10 cellular contexts compared by ENCODE assay signal in the genomic region with DNA sequence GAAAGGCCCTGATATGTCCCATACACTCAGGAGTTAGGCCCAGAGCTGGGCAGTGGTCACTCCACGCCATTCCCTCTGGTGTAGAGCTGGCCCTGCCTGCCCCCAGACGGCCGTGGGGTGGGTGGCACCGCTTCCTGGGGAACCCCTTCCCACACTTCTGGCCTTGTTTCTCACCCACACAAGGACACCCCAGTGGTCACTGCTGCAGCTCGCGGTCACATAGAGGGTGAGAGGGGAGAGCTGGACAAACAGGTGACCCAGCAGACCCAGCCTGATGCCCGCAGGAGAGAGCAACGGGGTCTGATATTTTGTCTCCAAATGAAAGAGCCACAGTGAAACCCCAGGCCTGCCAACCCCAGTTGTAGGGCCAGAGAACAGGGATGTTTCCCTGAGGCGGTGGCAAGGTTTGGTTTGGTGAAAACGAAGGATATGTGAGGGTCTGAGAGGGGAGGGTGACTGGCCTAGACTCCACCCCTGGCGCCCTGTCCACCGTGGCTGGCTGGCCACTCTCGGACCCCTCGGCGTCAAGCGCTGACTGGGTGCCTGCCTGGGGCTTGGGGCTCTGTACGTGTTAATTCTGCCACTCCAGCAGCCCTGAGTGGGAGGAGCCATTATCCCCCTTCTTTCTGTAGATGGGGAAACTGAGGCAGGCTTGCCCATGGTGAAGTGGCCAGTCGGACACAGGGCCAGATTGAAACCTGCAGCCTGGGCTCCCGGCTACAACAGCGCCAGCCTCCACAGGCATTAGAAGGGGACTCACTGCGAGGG.
DNase-seq lines count a peak whose midpoint lies in the region; ATAC-seq, FAIRE-seq and TF ChIP-seq lines count a peak whose summit lies in the region.
"Had no signal": no experiment of that assay in that cellular context is flagged by ENCODE, and none has a peak within 500 bp of the region (broad histone marks: within the 10 kb centered on the region; RNA-seq: fewer than 3 reads in every experiment).

No MANE protein-coding gene starts in this region.

- H3K9ac ChIP-seq in astrocyte (ENCODE audit: low read length): peak overlapping the region; percentile 96

- H3K36me3 Mint-ChIP-seq in astrocyte (ENCODE audit: low read depth, unreplicated experiment): no peaks in the 10 kb centered on the region

- H3K27me3 Mint-ChIP-seq in astrocyte (ENCODE audit: low read depth, unreplicated experiment): peaks cover 43% of the 10 kb centered on the region

- H3K27ac Mint-ChIP-seq in astrocyte (ENCODE audit: unreplicated experiment): no peak overlapping the region

- H3K4me1 ChIP-seq in HEK293 (ENCODE audit: control insufficient read depth, insufficient read depth, low read length) (peaks cover 22% of the 10 kb centered on the region), astrocyte (ENCODE audit: insufficient read depth, low read length) (peaks cover 57% of the 10 kb centered on the region), small intestine (ENCODE audit: control insufficient read depth in 2 of 2, insufficient read depth in 1 of 2, low read depth in 1 of 2, low read length in 1 of 2) (peaks cover under 1 to 13% of the 10 kb centered on the region in 2 donors), SJCRH30 (peaks cover 17% of the 10 kb centered on the region)

- peaks cover 100% of the 10 kb centered on the region for H3K79me2 ChIP-seq in astrocyte (ENCODE audit: insufficient read depth, low read length)

- peaks cover 7% of the 10 kb centered on the region for H3K4me1 Mint-ChIP-seq in astrocyte (ENCODE audit: low read depth, unreplicated experiment)

- FAIRE-seq in astrocyte (lab: Jason Lieb, UNC) (no peak), small intestine (lab: Jason Lieb, UNC) (no peak)

- TF ChIP-seq CTCF in HEK293 (tag by site-specific recombination; IDR thresholded peaks at IDR 0.05): no peak; the same call in 1 of the 2 replicates
- TF ChIP-seq CTCF in astrocyte (IDR thresholded peaks at IDR 0.05; ENCODE audit: insufficient read depth, low read depth, low read length): no peak

- H3K4me3 ChIP-seq in HEK293 (ENCODE audit: low read depth, low read length) (no peak overlapping the region), astrocyte (ENCODE audit: insufficient read depth, low read depth, low read length) (peak overlapping the region; percentile 99), small intestine (ENCODE audit: low read depth in 1 of 2, low read length in 2 of 2) (no peak overlapping the region), SJCRH30 (no peak overlapping the region)

- 62 to 88% (median 82%) methylated on average over 21 of the region's 21 CpGs for WGBS in small intestine, 3 donors

- peak in 1 of 2 donors; percentile 3 for ATAC-seq in left cardiac atrium
- ATAC-seq in GM18520 (IDR thresholded peaks at IDR 0.05; ENCODE audit: unreplicated experiment): no peak
- no peak for ATAC-seq in GM19395 (IDR thresholded peaks at IDR 0.05; ENCODE audit: unreplicated experiment)
- no peak for ATAC-seq in GM19467 (IDR thresholded peaks at IDR 0.05; ENCODE audit: unreplicated experiment)

- H3K27me3 ChIP-seq in astrocyte (ENCODE audit: insufficient read depth, low read length) (no peaks in the 10 kb centered on the region), small intestine (ENCODE audit: control insufficient read depth in 2 of 2, insufficient read depth in 2 of 2, low read length in 2 of 2) (no peaks in the 10 kb centered on the region), SJCRH30 (no peaks in the 10 kb centered on the region; the same call in 1 of the 2 replicates)

- DNase-seq in astrocyte (ENCODE audit: low read depth): no peak
- DNase-seq in left cardiac atrium: peak; percentile 37
- DNase-seq in small intestine: no peak
- DNase-seq in SJCRH30: no peak
- DNase-seq: activated CD4-positive, alpha-beta T cell treated with anti-CD3 and anti-CD28 coated beads for 4 hours; Karpas-422 had no signal

- H3K27ac ChIP-seq in HEK293 (ENCODE audit: extremely low read depth, low read depth, low read length) (0 out of 2 replicates have a peak overlapping the region, but pooled peaks have one; percentile 27), astrocyte (ENCODE audit: low read depth, low read length) (peak overlapping the region; percentile 90), small intestine (ENCODE audit: low read depth in 1 of 2, low read length in 1 of 2) (peak overlapping the region; percentile 34 to 89), SJCRH30 (no peak overlapping the region)

- intact Hi-C loops in left cardiac atrium (cut with DNase I): loop anchor here in 1 of 2 donors (5.0 kb wide), 1 partner anchor 33 kb away; no protein-coding TSS in a partner anchor

- H3K9me3 ChIP-seq in HEK293 (ENCODE audit: control insufficient read depth, insufficient read depth, low read depth, low read length): no peaks in the 10 kb centered on the region
- H3K9me3 ChIP-seq in astrocyte (ENCODE audit: insufficient read depth, low read depth, low read length): no peaks in the 10 kb centered on the region
- no peaks in the 10 kb centered on the region for H3K9me3 ChIP-seq in small intestine (ENCODE audit: control insufficient read depth, low read depth)
- no peaks in the 10 kb centered on the region for H3K9me3 ChIP-seq in SJCRH30 (replicated peaks)

- H3K9me3 Mint-ChIP-seq in astrocyte (ENCODE audit: unreplicated experiment): no peaks in the 10 kb centered on the region

- no peak overlapping the region for H3K4me3 Mint-ChIP-seq in astrocyte (ENCODE audit: unreplicated experiment)

- H2AFZ ChIP-seq in astrocyte (ENCODE audit: low read depth, low read length): no peak overlapping the region

- H3K36me3 ChIP-seq in HEK293 (ENCODE audit: control insufficient read depth in 2 of 2, insufficient read depth in 1 of 2, low read length in 2 of 2) (peaks cover 5 to 26% of the 10 kb centered on the region in 2 experiments; a peak in 1 of 3 replicates), astrocyte (ENCODE audit: insufficient read depth, low read length) (peaks cover 24% of the 10 kb centered on the region), small intestine (ENCODE audit: control insufficient read depth in 2 of 2, insufficient read depth in 2 of 2, low read length in 2 of 2) (no peaks in the 10 kb centered on the region), SJCRH30 (peaks cover 58% of the 10 kb centered on the region)

- CTCF ChIA-PET in HEK293 (lab: Yijun Ruan, JAX): interaction anchor here (4.9 kb wide), 1 partner anchor 73 kb away, joined by 24 read pairs; no protein-coding TSS in a partner anchor

- H3K4me2 ChIP-seq in astrocyte (ENCODE audit: low read length): peak overlapping the region; percentile 94

- peaks cover 79% of the 10 kb centered on the region for H4K20me1 ChIP-seq in astrocyte (ENCODE audit: insufficient read depth, low read length)

- POLR2A ChIA-PET in HEK293 (lab: Yijun Ruan, JAX): no interaction called here

TF ChIP-seq in HEK293, 187 proteins besides CTCF, POLR2A, EP300 and RAD21 (continues in another document):
- no peak for TF ChIP-seq ZNF184 (tag by site-specific recombination; IDR thresholded peaks at IDR 0.05)
- peak; percentile 13; the same call in 1 of the 2 replicates for TF ChIP-seq BCL11B (tag by site-specific recombination; IDR thresholded peaks at IDR 0.05; ENCODE audit: low read depth)
- no peak for TF ChIP-seq ZNF664 (tag by site-specific recombination; IDR thresholded peaks at IDR 0.05)
- no peak for TF ChIP-seq ZNF433 (tag by site-specific recombination; IDR thresholded peaks at IDR 0.05; ENCODE audit: low read depth)
- TF ChIP-seq, protein P1, sequence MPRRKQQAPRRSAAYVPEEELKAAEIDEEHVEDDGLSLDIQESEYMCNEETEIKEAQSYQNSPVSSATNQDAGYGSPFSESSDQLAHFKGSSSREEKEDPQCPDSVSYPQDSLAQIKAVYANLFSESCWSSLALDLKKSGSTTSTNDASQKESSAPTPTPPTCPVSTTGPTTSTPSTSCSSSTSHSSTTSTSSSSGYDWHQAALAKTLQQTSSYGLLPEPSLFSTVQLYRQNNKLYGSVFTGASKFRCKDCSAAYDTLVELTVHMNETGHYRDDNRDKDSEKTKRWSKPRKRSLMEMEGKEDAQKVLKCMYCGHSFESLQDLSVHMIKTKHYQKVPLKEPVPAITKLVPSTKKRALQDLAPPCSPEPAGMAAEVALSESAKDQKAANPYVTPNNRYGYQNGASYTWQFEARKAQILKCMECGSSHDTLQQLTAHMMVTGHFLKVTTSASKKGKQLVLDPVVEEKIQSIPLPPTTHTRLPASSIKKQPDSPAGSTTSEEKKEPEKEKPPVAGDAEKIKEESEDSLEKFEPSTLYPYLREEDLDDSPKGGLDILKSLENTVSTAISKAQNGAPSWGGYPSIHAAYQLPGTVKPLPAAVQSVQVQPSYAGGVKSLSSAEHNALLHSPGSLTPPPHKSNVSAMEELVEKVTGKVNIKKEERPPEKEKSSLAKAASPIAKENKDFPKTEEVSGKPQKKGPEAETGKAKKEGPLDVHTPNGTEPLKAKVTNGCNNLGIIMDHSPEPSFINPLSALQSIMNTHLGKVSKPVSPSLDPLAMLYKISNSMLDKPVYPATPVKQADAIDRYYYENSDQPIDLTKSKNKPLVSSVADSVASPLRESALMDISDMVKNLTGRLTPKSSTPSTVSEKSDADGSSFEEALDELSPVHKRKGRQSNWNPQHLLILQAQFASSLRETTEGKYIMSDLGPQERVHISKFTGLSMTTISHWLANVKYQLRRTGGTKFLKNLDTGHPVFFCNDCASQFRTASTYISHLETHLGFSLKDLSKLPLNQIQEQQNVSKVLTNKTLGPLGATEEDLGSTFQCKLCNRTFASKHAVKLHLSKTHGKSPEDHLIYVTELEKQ (tag by site-specific recombination; IDR thresholded peaks at IDR 0.05; ENCODE audit: borderline replicate concordance): no peak
- TF ChIP-seq ZNF623 (tag by site-specific recombination; IDR thresholded peaks at IDR 0.05): no peak
- TF ChIP-seq, protein P2, sequence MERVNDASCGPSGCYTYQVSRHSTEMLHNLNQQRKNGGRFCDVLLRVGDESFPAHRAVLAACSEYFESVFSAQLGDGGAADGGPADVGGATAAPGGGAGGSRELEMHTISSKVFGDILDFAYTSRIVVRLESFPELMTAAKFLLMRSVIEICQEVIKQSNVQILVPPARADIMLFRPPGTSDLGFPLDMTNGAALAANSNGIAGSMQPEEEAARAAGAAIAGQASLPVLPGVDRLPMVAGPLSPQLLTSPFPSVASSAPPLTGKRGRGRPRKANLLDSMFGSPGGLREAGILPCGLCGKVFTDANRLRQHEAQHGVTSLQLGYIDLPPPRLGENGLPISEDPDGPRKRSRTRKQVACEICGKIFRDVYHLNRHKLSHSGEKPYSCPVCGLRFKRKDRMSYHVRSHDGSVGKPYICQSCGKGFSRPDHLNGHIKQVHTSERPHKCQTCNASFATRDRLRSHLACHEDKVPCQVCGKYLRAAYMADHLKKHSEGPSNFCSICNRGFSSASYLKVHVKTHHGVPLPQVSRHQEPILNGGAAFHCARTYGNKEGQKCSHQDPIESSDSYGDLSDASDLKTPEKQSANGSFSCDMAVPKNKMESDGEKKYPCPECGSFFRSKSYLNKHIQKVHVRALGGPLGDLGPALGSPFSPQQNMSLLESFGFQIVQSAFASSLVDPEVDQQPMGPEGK (tag by site-specific recombination; IDR thresholded peaks at IDR 0.05): no peak
- no peak for TF ChIP-seq ZEB2 (tag by site-specific recombination; IDR thresholded peaks at IDR 0.05)
- TF ChIP-seq BCL11A (tag by site-specific recombination; IDR thresholded peaks at IDR 0.05; ENCODE audit: low read depth): peak; percentile 63; the same call in 1 of the 2 replicates
